Comparison of ENCODE assay signal across 2 cellular contexts in genomic region chr2:188391354-188391753, GRCh38.
TF ChIP-seq lines count a peak whose summit lies in the region.

No MANE protein-coding gene starts in this region.

TF ChIP-seq in IMR-90, 13 proteins besides CTCF, POLR2A, EP300 and RAD21:
- TF ChIP-seq CHD1 (IDR thresholded peaks at IDR 0.05; ENCODE audit: low read depth, low read length) (no peak), RFX5 (IDR thresholded peaks at IDR 0.05; ENCODE audit: low read depth, low read length) (no peak), NFE2L2 (IDR thresholded peaks at IDR 0.05; ENCODE audit: low read depth, low read length) (no peak), FOS (IDR thresholded peaks at IDR 0.05; ENCODE audit: low read depth, low read length) (no peak), MAZ (IDR thresholded peaks at IDR 0.05; ENCODE audit: borderline replicate concordance, low read depth, low read length) (no peak), CEBPB (IDR thresholded peaks at IDR 0.05; ENCODE audit: low read depth, low read length) (no peak), ELK1 (IDR thresholded peaks at IDR 0.05; ENCODE audit: borderline replicate concordance, low read depth, low read length) (no peak), MXI1 (IDR thresholded peaks at IDR 0.05; ENCODE audit: borderline replicate concordance, low read depth, low read length) (no peak), MAFK (IDR thresholded peaks at IDR 0.05; ENCODE audit: low read depth, low read length) (no peak), BHLHE40 (IDR thresholded peaks at IDR 0.05; ENCODE audit: low read depth, low read length) (no peak), SMC3 (IDR thresholded peaks at IDR 0.05; ENCODE audit: low read depth, low read length) (no peak), USF2 (IDR thresholded peaks at IDR 0.05; ENCODE audit: low read depth, low read length) (no peak), RCOR1 (IDR thresholded peaks at IDR 0.05; ENCODE audit: insufficient replicate concordance, low read length) (no peak)

TF ChIP-seq in H1, 55 proteins besides CTCF, POLR2A, EP300 and RAD21:
- TF ChIP-seq SRF (IDR thresholded peaks at IDR 0.05; ENCODE audit: low read depth, low read length): no peak
- TF ChIP-seq MAX (IDR thresholded peaks at IDR 0.05): no peak
- no peak for TF ChIP-seq SIRT6 (IDR thresholded peaks at IDR 0.05; ENCODE audit: low read length)
- no peak for TF ChIP-seq EZH2 (IDR thresholded peaks at IDR 0.05; ENCODE audit: low read depth, low read length, severe bottlenecking)
- no peak for TF ChIP-seq POU5F1 (IDR thresholded peaks at IDR 0.05; ENCODE audit: low read depth, low read length)
- no peak for TF ChIP-seq PHF8 (conservative IDR thresholded peaks at IDR 0.05; ENCODE audit: low read depth, low read length)
- TF ChIP-seq CTBP2 (IDR thresholded peaks at IDR 0.05; ENCODE audit: borderline replicate concordance, insufficient read depth, insufficient read length, low read length): no peak
- TF ChIP-seq KDM4A (IDR thresholded peaks at IDR 0.05; ENCODE audit: low read depth, low read length, severe bottlenecking): no peak
- no peak for TF ChIP-seq TAF7 (optimal IDR thresholded peaks at IDR 0.05; ENCODE audit: borderline replicate concordance, low read depth, low read length)
- TF ChIP-seq NRF1 (IDR thresholded peaks at IDR 0.05; ENCODE audit: low read depth, low read length): no peak
- no peak for TF ChIP-seq SIX5 (IDR thresholded peaks at IDR 0.05; ENCODE audit: low read depth, low read length)
- no peak for TF ChIP-seq TAF1 (IDR thresholded peaks at IDR 0.05; ENCODE audit: low read depth, low read length)
- no peak for TF ChIP-seq ATF3 (IDR thresholded peaks at IDR 0.05; ENCODE audit: insufficient read depth, low read depth, low read length)
- no peak for TF ChIP-seq EGR1 (IDR thresholded peaks at IDR 0.05; ENCODE audit: borderline replicate concordance, low read depth, low read length)
